ENCODE assay signal across 1 cellular context in the genomic region with DNA sequence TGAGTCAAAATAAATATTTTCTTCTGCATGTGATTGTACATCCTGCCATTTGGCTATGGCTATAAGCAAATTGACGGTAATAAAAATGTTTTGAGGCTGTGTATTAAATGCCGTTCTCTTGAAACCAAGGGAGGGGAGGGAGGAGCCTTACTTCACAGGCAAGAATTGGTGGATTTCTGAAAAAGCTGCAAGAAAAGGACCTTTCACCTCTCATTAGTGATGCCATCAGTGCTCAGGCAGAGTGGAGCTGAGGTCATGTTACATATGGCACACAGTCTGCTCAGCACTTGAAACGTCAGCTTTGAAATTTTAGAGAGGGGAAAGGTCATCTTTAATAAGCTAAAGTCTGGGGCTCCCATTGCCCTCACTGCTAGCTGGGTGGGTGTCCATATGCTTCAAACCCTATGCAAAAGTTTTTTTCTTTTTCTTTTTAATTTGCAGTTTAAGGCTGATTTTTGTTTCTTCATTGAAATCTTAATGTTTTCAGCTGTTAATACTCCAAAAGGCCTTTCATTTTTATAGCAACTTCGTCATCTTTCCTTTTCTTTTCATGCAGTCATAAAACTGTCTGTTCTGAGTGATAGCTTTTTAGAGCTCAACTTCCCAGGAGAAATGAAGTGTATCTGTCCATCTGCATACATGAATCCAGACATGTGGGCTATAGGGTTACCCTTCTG.
TF ChIP-seq lines count a peak whose summit lies in the region.

No MANE protein-coding gene starts in this region.

TF ChIP-seq in HepG2, 621 proteins besides CTCF, POLR2A, EP300 and RAD21 (continued from another document and continues in another):
- TF ChIP-seq, protein P1, sequence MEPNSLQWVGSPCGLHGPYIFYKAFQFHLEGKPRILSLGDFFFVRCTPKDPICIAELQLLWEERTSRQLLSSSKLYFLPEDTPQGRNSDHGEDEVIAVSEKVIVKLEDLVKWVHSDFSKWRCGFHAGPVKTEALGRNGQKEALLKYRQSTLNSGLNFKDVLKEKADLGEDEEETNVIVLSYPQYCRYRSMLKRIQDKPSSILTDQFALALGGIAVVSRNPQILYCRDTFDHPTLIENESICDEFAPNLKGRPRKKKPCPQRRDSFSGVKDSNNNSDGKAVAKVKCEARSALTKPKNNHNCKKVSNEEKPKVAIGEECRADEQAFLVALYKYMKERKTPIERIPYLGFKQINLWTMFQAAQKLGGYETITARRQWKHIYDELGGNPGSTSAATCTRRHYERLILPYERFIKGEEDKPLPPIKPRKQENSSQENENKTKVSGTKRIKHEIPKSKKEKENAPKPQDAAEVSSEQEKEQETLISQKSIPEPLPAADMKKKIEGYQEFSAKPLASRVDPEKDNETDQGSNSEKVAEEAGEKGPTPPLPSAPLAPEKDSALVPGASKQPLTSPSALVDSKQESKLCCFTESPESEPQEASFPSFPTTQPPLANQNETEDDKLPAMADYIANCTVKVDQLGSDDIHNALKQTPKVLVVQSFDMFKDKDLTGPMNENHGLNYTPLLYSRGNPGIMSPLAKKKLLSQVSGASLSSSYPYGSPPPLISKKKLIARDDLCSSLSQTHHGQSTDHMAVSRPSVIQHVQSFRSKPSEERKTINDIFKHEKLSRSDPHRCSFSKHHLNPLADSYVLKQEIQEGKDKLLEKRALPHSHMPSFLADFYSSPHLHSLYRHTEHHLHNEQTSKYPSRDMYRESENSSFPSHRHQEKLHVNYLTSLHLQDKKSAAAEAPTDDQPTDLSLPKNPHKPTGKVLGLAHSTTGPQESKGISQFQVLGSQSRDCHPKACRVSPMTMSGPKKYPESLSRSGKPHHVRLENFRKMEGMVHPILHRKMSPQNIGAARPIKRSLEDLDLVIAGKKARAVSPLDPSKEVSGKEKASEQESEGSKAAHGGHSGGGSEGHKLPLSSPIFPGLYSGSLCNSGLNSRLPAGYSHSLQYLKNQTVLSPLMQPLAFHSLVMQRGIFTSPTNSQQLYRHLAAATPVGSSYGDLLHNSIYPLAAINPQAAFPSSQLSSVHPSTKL (CRISPR knock-in tag; IDR thresholded peaks at IDR 0.05) = peak; percentile 52
- TF ChIP-seq, protein P2, sequence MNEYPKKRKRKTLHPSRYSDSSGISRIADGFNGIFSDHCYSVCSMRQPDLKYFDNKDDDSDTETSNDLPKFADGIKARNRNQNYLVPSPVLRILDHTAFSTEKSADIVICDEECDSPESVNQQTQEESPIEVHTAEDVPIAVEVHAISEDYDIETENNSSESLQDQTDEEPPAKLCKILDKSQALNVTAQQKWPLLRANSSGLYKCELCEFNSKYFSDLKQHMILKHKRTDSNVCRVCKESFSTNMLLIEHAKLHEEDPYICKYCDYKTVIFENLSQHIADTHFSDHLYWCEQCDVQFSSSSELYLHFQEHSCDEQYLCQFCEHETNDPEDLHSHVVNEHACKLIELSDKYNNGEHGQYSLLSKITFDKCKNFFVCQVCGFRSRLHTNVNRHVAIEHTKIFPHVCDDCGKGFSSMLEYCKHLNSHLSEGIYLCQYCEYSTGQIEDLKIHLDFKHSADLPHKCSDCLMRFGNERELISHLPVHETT (CRISPR knock-in tag; conservative IDR thresholded peaks at IDR 0.05) = no peak
- TF ChIP-seq ETV5 (CRISPR knock-in tag; IDR thresholded peaks at IDR 0.05; ENCODE audit: borderline replicate concordance) = no peak
- no peak for TF ChIP-seq ZFX (CRISPR knock-in tag; IDR thresholded peaks at IDR 0.05; ENCODE audit: low read depth)
- TF ChIP-seq ZSCAN31 (CRISPR knock-in tag; IDR thresholded peaks at IDR 0.05; ENCODE audit: low read depth) = no peak
- TF ChIP-seq ZNF138 (CRISPR knock-in tag; IDR thresholded peaks at IDR 0.05; ENCODE audit: low read depth) = no peak
- peak; percentile 76 for TF ChIP-seq NR2F6 (IDR thresholded peaks at IDR 0.05)
- TF ChIP-seq NR2F6 (CRISPR knock-in tag; IDR thresholded peaks at IDR 0.05) = peak; percentile 84
- TF ChIP-seq, protein P3, sequence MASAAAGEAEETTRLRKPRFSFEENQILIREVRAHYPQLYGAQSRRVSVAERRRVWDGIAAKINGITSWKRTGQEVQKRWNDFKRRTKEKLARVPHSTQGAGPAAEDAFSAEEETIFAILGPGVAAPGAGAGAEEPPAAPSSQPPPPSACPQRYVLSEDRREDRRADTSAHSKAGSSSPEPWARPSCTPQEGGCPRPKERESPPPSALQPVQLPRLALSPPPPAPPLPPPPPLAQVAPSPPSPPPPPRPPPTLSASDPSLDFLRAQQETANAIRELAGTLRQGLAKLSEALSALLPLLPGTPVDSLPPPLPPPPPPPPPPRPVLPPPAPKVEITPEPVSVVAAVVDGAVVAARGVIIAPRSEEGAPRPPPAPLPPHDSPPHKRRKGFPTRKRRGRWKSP (CRISPR knock-in tag; IDR thresholded peaks at IDR 0.05) = no peak
- TF ChIP-seq HMGA1 (CRISPR knock-in tag; conservative IDR thresholded peaks at IDR 0.05) = no peak
- peak; percentile 34; the same call in 1 of the 2 replicates for TF ChIP-seq RXRA (CRISPR knock-in tag; IDR thresholded peaks at IDR 0.05)
- no peak for TF ChIP-seq XBP1 (CRISPR knock-in tag; IDR thresholded peaks at IDR 0.05)
- TF ChIP-seq ZNF510 (CRISPR knock-in tag; IDR thresholded peaks at IDR 0.05; ENCODE audit: low read depth) = no peak
- no peak for TF ChIP-seq JDP2 (CRISPR knock-in tag; IDR thresholded peaks at IDR 0.05; ENCODE audit: borderline replicate concordance)
- TF ChIP-seq, protein P4, sequence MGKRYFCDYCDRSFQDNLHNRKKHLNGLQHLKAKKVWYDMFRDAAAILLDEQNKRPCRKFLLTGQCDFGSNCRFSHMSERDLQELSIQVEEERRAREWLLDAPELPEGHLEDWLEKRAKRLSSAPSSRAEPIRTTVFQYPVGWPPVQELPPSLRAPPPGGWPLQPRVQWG (CRISPR knock-in tag; IDR thresholded peaks at IDR 0.05; ENCODE audit: borderline replicate concordance, low read depth) = no peak
- TF ChIP-seq NFIB (CRISPR knock-in tag; IDR thresholded peaks at IDR 0.05; ENCODE audit: borderline replicate concordance) = no peak
- TF ChIP-seq TEAD3 (CRISPR knock-in tag; optimal IDR thresholded peaks at IDR 0.05; ENCODE audit: borderline replicate concordance) = no peak
- TF ChIP-seq ZNF589 (CRISPR knock-in tag; conservative IDR thresholded peaks at IDR 0.05) = no peak
- TF ChIP-seq ZNF772 (CRISPR knock-in tag; IDR thresholded peaks at IDR 0.05) = no peak
- TF ChIP-seq ZNF616 (CRISPR knock-in tag; IDR thresholded peaks at IDR 0.05; ENCODE audit: low read depth) = no peak
- TF ChIP-seq HMG20B (CRISPR knock-in tag; conservative IDR thresholded peaks at IDR 0.05) = no peak
- TF ChIP-seq, protein P5, sequence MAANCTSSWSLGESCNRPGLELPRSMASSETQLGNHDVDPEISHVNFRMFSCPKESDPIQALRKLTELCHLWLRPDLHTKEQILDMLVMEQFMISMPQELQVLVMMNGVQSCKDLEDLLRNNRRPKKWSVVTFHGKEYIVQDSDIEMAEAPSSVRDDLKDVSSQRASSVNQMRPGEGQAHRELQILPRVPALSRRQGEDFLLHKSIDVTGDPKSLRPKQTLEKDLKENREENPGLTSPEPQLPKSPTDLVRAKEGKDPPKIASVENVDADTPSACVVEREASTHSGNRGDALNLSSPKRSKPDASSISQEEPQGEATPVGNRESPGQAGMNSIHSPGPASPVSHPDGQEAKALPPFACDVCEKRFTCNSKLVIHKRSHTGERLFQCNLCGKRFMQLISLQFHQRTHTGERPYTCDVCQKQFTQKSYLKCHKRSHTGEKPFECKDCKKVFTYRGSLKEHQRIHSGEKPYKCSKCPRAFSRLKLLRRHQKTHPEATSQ (CRISPR knock-in tag; IDR thresholded peaks at IDR 0.05; ENCODE audit: borderline replicate concordance) = no peak
- no peak for TF ChIP-seq ZNF24 (IDR thresholded peaks at IDR 0.05)
- TF ChIP-seq NFATC3 (CRISPR knock-in tag; IDR thresholded peaks at IDR 0.05) = no peak
- no peak for TF ChIP-seq FOSL1 (CRISPR knock-in tag; IDR thresholded peaks at IDR 0.05; ENCODE audit: borderline replicate concordance)
- TF ChIP-seq ZNF10 (CRISPR knock-in tag; IDR thresholded peaks at IDR 0.05; ENCODE audit: borderline replicate concordance, low read depth) = no peak
- TF ChIP-seq FOSL2 (CRISPR knock-in tag; IDR thresholded peaks at IDR 0.05) = peak; percentile 43
- no peak for TF ChIP-seq HHEX (CRISPR knock-in tag; IDR thresholded peaks at IDR 0.05)
- TF ChIP-seq, protein P6, sequence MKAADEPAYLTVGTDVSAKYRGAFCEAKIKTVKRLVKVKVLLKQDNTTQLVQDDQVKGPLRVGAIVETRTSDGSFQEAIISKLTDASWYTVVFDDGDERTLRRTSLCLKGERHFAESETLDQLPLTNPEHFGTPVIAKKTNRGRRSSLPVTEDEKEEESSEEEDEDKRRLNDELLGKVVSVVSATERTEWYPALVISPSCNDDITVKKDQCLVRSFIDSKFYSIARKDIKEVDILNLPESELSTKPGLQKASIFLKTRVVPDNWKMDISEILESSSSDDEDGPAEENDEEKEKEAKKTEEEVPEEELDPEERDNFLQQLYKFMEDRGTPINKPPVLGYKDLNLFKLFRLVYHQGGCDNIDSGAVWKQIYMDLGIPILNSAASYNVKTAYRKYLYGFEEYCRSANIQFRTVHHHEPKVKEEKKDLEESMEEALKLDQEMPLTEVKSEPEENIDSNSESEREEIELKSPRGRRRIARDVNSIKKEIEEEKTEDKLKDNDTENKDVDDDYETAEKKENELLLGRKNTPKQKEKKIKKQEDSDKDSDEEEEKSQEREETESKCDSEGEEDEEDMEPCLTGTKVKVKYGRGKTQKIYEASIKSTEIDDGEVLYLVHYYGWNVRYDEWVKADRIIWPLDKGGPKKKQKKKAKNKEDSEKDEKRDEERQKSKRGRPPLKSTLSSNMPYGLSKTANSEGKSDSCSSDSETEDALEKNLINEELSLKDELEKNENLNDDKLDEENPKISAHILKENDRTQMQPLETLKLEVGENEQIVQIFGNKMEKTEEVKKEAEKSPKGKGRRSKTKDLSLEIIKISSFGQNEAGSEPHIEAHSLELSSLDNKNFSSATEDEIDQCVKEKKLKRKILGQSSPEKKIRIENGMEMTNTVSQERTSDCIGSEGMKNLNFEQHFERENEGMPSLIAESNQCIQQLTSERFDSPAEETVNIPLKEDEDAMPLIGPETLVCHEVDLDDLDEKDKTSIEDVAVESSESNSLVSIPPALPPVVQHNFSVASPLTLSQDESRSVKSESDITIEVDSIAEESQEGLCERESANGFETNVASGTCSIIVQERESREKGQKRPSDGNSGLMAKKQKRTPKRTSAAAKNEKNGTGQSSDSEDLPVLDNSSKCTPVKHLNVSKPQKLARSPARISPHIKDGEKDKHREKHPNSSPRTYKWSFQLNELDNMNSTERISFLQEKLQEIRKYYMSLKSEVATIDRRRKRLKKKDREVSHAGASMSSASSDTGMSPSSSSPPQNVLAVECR (CRISPR knock-in tag; IDR thresholded peaks at IDR 0.05; ENCODE audit: borderline replicate concordance) = no peak
- TF ChIP-seq SP4 (CRISPR knock-in tag; IDR thresholded peaks at IDR 0.05) = no peak
- TF ChIP-seq REPIN1 (CRISPR knock-in tag; IDR thresholded peaks at IDR 0.05; ENCODE audit: borderline replicate concordance, low read depth) = no peak
- no peak for TF ChIP-seq ZNF775 (CRISPR knock-in tag; IDR thresholded peaks at IDR 0.05; ENCODE audit: borderline replicate concordance)
- TF ChIP-seq, protein P7, sequence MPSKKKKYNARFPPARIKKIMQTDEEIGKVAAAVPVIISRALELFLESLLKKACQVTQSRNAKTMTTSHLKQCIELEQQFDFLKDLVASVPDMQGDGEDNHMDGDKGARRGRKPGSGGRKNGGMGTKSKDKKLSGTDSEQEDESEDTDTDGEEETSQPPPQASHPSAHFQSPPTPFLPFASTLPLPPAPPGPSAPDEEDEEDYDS (CRISPR knock-in tag; IDR thresholded peaks at IDR 0.05) = no peak
- peak; percentile 27; the same call in 1 of the 2 replicates for TF ChIP-seq CREB1 (IDR thresholded peaks at IDR 0.05)
- TF ChIP-seq CREB1 (CRISPR knock-in tag; IDR thresholded peaks at IDR 0.05) = peak; percentile 48; the same call in 1 of the 2 replicates
- TF ChIP-seq NR2F1 (CRISPR knock-in tag; IDR thresholded peaks at IDR 0.05) = peak; percentile 53 to 69; a peak in 3 of 4 replicates
- no peak for TF ChIP-seq ZNF256 (CRISPR knock-in tag; conservative IDR thresholded peaks at IDR 0.05)
- TF ChIP-seq MAZ (IDR thresholded peaks at IDR 0.05; ENCODE audit: borderline replicate concordance, low read depth, low read length) = no peak
- TF ChIP-seq MAZ (CRISPR knock-in tag; IDR thresholded peaks at IDR 0.05; ENCODE audit: low read depth) = no peak
- TF ChIP-seq ZNF773 (CRISPR knock-in tag; IDR thresholded peaks at IDR 0.05; ENCODE audit: borderline replicate concordance) = no peak
- no peak for TF ChIP-seq HOXA9 (CRISPR knock-in tag; IDR thresholded peaks at IDR 0.05; ENCODE audit: borderline replicate concordance)
- TF ChIP-seq ZNF101 (CRISPR knock-in tag; IDR thresholded peaks at IDR 0.05; ENCODE audit: borderline replicate concordance, low read depth) = no peak
- TF ChIP-seq ZNF790 (CRISPR knock-in tag; IDR thresholded peaks at IDR 0.05; ENCODE audit: borderline replicate concordance) = no peak
- TF ChIP-seq GATA4 (IDR thresholded peaks at IDR 0.05; ENCODE audit: borderline replicate concordance, low read depth) = no peak
- TF ChIP-seq TAF1 (CRISPR knock-in tag; IDR thresholded peaks at IDR 0.05) = no peak
- TF ChIP-seq HNF4A (CRISPR knock-in tag; IDR thresholded peaks at IDR 0.05) = 0 out of 2 replicates have a peak, but pooled peaks have one; percentile 45
- TF ChIP-seq SMAD1 (CRISPR knock-in tag; IDR thresholded peaks at IDR 0.05; ENCODE audit: borderline replicate concordance, low read depth) = no peak
- TF ChIP-seq ZNF570 (CRISPR knock-in tag; IDR thresholded peaks at IDR 0.05; ENCODE audit: borderline replicate concordance) = no peak
- TF ChIP-seq, protein P8, sequence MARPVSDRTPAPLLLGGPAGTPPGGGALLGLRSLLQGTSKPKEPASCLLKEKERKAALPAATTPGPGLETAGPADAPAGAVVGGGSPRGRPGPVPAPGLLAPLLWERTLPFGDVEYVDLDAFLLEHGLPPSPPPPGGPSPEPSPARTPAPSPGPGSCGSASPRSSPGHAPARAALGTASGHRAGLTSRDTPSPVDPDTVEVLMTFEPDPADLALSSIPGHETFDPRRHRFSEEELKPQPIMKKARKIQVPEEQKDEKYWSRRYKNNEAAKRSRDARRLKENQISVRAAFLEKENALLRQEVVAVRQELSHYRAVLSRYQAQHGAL (CRISPR knock-in tag; IDR thresholded peaks at IDR 0.05; ENCODE audit: not compliant biosample characterization) = no peak
- TF ChIP-seq, protein P9, sequence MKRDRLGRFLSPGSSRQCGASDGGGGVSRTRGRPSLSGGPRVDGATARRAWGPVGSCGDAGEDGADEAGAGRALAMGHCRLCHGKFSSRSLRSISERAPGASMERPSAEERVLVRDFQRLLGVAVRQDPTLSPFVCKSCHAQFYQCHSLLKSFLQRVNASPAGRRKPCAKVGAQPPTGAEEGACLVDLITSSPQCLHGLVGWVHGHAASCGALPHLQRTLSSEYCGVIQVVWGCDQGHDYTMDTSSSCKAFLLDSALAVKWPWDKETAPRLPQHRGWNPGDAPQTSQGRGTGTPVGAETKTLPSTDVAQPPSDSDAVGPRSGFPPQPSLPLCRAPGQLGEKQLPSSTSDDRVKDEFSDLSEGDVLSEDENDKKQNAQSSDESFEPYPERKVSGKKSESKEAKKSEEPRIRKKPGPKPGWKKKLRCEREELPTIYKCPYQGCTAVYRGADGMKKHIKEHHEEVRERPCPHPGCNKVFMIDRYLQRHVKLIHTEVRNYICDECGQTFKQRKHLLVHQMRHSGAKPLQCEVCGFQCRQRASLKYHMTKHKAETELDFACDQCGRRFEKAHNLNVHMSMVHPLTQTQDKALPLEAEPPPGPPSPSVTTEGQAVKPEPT (CRISPR knock-in tag; IDR thresholded peaks at IDR 0.05; ENCODE audit: low read depth) = no peak
- no peak for TF ChIP-seq ZNF12 (CRISPR knock-in tag; IDR thresholded peaks at IDR 0.05)
- TF ChIP-seq ZSCAN29 (CRISPR knock-in tag; conservative IDR thresholded peaks at IDR 0.05) = no peak
- TF ChIP-seq CAMTA2 (CRISPR knock-in tag; IDR thresholded peaks at IDR 0.05; ENCODE audit: borderline replicate concordance) = no peak
- TF ChIP-seq ATF1 (CRISPR knock-in tag; IDR thresholded peaks at IDR 0.05) = peak; percentile 58; the same call in 1 of the 2 replicates
